ENCODE assay signal across 1 cellular context in the genomic region with DNA sequence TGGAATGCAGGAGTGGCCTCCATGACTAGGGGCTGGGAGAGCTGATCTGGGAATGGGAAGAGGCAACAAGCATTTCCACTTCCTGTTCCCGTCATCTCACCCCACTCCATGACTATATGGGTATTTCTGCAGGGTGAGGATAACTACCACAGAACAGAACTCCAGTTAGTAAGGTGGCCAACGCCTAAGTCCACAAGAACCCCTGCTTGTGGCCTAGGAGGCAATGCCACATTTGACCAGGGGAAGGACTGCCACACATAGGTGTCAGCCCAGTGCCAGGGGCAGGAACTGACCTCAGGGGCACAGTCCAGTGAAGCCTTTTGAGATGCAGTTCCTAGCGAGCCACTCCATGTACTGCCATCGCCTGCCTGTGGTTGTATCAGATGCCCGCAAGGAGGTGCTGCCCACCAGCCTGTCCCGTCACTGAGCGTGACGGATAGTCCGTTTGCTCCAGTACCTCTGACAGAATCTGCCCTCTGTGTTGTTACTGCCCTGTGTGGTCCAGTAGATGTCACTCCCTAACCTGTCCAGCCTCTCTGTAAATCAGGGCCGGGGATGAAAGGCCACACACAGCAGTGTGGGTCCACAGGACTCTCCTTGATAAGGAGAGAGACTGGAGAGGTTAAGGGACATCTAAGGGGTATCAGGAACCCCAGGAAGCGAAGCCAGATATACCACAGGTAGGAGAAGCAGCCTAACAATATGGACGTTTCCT.
TF ChIP-seq lines count a peak whose summit lies in the region.

No MANE protein-coding gene starts in this region.

TF ChIP-seq in Ishikawa, 13 proteins besides CTCF, POLR2A, EP300 and RAD21 (continued from another document):
- TF ChIP-seq, protein P1, sequence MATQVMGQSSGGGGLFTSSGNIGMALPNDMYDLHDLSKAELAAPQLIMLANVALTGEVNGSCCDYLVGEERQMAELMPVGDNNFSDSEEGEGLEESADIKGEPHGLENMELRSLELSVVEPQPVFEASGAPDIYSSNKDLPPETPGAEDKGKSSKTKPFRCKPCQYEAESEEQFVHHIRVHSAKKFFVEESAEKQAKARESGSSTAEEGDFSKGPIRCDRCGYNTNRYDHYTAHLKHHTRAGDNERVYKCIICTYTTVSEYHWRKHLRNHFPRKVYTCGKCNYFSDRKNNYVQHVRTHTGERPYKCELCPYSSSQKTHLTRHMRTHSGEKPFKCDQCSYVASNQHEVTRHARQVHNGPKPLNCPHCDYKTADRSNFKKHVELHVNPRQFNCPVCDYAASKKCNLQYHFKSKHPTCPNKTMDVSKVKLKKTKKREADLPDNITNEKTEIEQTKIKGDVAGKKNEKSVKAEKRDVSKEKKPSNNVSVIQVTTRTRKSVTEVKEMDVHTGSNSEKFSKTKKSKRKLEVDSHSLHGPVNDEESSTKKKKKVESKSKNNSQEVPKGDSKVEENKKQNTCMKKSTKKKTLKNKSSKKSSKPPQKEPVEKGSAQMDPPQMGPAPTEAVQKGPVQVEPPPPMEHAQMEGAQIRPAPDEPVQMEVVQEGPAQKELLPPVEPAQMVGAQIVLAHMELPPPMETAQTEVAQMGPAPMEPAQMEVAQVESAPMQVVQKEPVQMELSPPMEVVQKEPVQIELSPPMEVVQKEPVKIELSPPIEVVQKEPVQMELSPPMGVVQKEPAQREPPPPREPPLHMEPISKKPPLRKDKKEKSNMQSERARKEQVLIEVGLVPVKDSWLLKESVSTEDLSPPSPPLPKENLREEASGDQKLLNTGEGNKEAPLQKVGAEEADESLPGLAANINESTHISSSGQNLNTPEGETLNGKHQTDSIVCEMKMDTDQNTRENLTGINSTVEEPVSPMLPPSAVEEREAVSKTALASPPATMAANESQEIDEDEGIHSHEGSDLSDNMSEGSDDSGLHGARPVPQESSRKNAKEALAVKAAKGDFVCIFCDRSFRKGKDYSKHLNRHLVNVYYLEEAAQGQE (IDR thresholded peaks at IDR 0.05; ENCODE audit: low read depth): no peak
